ENCODE assay signal across 18 cellular contexts in the genomic region with DNA sequence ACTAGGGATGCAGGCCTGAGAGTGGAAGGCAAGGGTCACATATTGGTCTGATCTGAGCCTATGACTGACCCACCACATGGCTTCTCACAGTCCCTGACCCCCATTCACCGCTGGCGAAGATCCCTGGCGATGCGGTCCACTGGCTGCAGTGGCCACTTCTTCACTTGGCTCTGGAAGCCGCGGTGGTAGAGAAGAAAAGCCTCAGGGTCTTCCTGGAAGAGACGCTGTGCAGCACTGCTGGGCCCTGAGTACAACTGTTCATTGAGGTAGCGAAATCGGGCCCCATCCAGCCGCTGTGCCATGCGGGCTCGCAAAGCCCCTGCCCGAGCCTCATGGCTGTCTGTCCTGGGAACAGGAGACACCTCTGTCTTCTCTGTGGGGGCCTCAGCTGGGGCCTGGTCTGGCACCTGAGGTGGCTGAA. TPM values are rescaled to one million over a fixed set of nuclear protein-coding genes. Genes with fewer than 3 reads are reported as not detected.
DNase-seq lines count a peak whose midpoint lies in the region; ATAC-seq and TF ChIP-seq lines count a peak whose summit lies in the region.
"Had no signal": no experiment of that assay in that cellular context is flagged by ENCODE, and none has a peak within 500 bp of the region (broad histone marks: within the 10 kb centered on the region; RNA-seq: fewer than 3 reads in every experiment).

No MANE protein-coding gene starts in this region.

- no peak overlapping the region for H3K27ac Mint-ChIP-seq in effector memory CD8-positive, alpha-beta T cell
- peak overlapping the region in 2 of 7 donors; percentile 32 to 69 for H3K27ac Mint-ChIP-seq in CD4-positive, alpha-beta memory T cell

- peaks cover 57 to 65% (median 60%) of the 10 kb centered on the region in 11 experiments for H3K36me3 ChIP-seq in BLaER1 treated with 17β-estradiol and CSF1 and Interleukin-3, amounts not matched to agents 10 nM and 100 nM
- peaks cover 18% of the 10 kb centered on the region for H3K36me3 ChIP-seq in colonic mucosa
- peaks cover 46% of the 10 kb centered on the region for H3K36me3 ChIP-seq in muscle layer of colon (ENCODE audit: insufficient read depth, low read length)
- H3K36me3 ChIP-seq in CD4-positive, alpha-beta memory T cell (ENCODE audit: insufficient read depth, low read length), result peaks cover 39% of the 10 kb centered on the region

- peak overlapping the region in 5 of 11 experiments; percentile 30 to 94 (median 90); a peak in 3 of 22 replicates for H3K9ac ChIP-seq in BLaER1 treated with 17β-estradiol and CSF1 and Interleukin-3, amounts not matched to agents 10 nM and 100 nM
- H3K9ac ChIP-seq in colonic mucosa (ENCODE audit: low read depth in 2 of 2, low read length in 2 of 2), result no peak overlapping the region
- H3K9ac ChIP-seq in muscle layer of colon (ENCODE audit: low read length), result no peak overlapping the region

- H3K4me1 ChIP-seq in BLaER1 treated with 17β-estradiol and CSF1 and Interleukin-3, amounts not matched to agents 10 nM and 100 nM, result peaks cover 29 to 38% (median 34%) of the 10 kb centered on the region in 10 experiments
- H3K4me1 ChIP-seq in colonic mucosa (peaks cover 3% of the 10 kb centered on the region), muscle layer of colon (ENCODE audit: insufficient read depth, low read length) (peaks cover 74% of the 10 kb centered on the region)
- H3K4me1 ChIP-seq in CD4-positive, alpha-beta memory T cell (ENCODE audit: insufficient read depth, low read length), result peaks cover 38% of the 10 kb centered on the region

- DNase-seq in activated T-cell treated with anti-CD3 and anti-CD28 coated beads, Interleukin-2, amount 50 U/mL, for 4 hours, result no peak
- DNase-seq in activated T-cell treated with anti-CD3 and anti-CD28 coated beads for 4 hours (no peak), colonic mucosa (peak; percentile 16), activated gamma-delta T cell treated with Interleukin-2 at 50 U/mL for 16 hours (no peak)
- no peak for DNase-seq in effector memory CD8-positive, alpha-beta T cell
- DNase-seq in CD4-positive, alpha-beta memory T cell, result no peak
- DNase-seq: DMS 273 treated with DMSO at 0.1 percent for 48 hours, GOT3, NCI-H1417, NCI-H1930, NCI-H2171, NCI-H446, NCI-H69 had no signal

- no peaks in the 10 kb centered on the region for H3K27me3 ChIP-seq in BLaER1 treated with 17β-estradiol and CSF1 and Interleukin-3, amounts not matched to agents 10 nM and 100 nM
- H3K27me3 ChIP-seq in colonic mucosa (no peaks in the 10 kb centered on the region), muscle layer of colon (ENCODE audit: control insufficient read depth in 1 of 2, insufficient read depth in 2 of 2, low read length in 2 of 2) (no peaks in the 10 kb centered on the region)
- H3K27me3 ChIP-seq in CD4-positive, alpha-beta memory T cell (ENCODE audit: insufficient read depth, low read length), result no peaks in the 10 kb centered on the region

- H3K9me3 Mint-ChIP-seq in activated T-cell treated with anti-CD3 and anti-CD28 coated beads, Interleukin-2, amount 50 U/mL, for 4 hours, result no peaks in the 10 kb centered on the region
- H3K9me3 Mint-ChIP-seq in effector memory CD8-positive, alpha-beta T cell, result no peaks in the 10 kb centered on the region
- no peaks in the 10 kb centered on the region for H3K9me3 Mint-ChIP-seq in CD4-positive, alpha-beta memory T cell

- no peaks in the 10 kb centered on the region for H3K9me3 ChIP-seq in BLaER1 treated with 17β-estradiol and CSF1 and Interleukin-3, amounts not matched to agents 10 nM and 100 nM (replicated peaks in 1 of 11)
- no peaks in the 10 kb centered on the region for H3K9me3 ChIP-seq in colonic mucosa
- no peaks in the 10 kb centered on the region for H3K9me3 ChIP-seq in muscle layer of colon (ENCODE audit: low read length)
- H3K9me3 ChIP-seq in CD4-positive, alpha-beta memory T cell (ENCODE audit: control insufficient read depth in 1 of 2, low read length in 2 of 2), result no peaks in the 10 kb centered on the region
- H3K9me3 ChIP-seq: A549 had no signal

- no peak overlapping the region; a peak in 1 of 20 replicates for H3K4me3 ChIP-seq in BLaER1 treated with 17β-estradiol and CSF1 and Interleukin-3, amounts not matched to agents 10 nM and 100 nM
- H3K4me3 ChIP-seq in colonic mucosa, result no peak overlapping the region
- H3K4me3 ChIP-seq in muscle layer of colon (ENCODE audit: low read depth in 1 of 2, low read length in 2 of 2), result peak overlapping the region in 1 of 2 donors; percentile 9
- no peak overlapping the region for H3K4me3 ChIP-seq in CD4-positive, alpha-beta memory T cell (ENCODE audit: low read length in 2 of 2)
- H3K4me3 ChIP-seq: A549 had no signal

- POLR2A ChIA-PET in CD4-positive, alpha-beta memory T cell (lab: Charles Lee; ENCODE audit: partially characterized antibody), result interaction anchor here (4.6 kb wide), 1 partner anchor 11 kb away, joined by 69 read pairs; the partner anchor contains the start of gene TAF10

- CTCF ChIA-PET in CD4-positive, alpha-beta memory T cell (lab: Charles Lee; ENCODE audit: partially characterized antibody), result no interaction called here

- H3K4me1 Mint-ChIP-seq in activated T-cell treated with anti-CD3 and anti-CD28 coated beads, Interleukin-2, amount 50 U/mL, for 4 hours (ENCODE audit: low read depth), result peaks cover 13% of the 10 kb centered on the region
- peaks cover 29 to 30% of the 10 kb centered on the region in 2 donors for H3K4me1 Mint-ChIP-seq in effector memory CD8-positive, alpha-beta T cell (ENCODE audit: low read depth in 2 of 2)
- peaks cover 18 to 23% (median 22%) of the 10 kb centered on the region in 4 donors for H3K4me1 Mint-ChIP-seq in CD4-positive, alpha-beta memory T cell

- H3K4me3 Mint-ChIP-seq in activated T-cell treated with anti-CD3 and anti-CD28 coated beads, Interleukin-2, amount 50 U/mL, for 4 hours, result peak overlapping the region; percentile 44
- H3K4me3 Mint-ChIP-seq in effector memory CD8-positive, alpha-beta T cell, result no peak overlapping the region
- H3K4me3 Mint-ChIP-seq in CD4-positive, alpha-beta memory T cell, result peak overlapping the region in 1 of 8 donors; percentile 35

- intact Hi-C loops in colonic mucosa (cut with DNase I), result loop anchor here (5.0 to 10.0 kb wide), 3 partner anchors 66 to 126 kb away; partner anchors contain the start of genes MRPL17 and TRIM3
- intact Hi-C loops in CD4-positive, alpha-beta memory T cell (cut with micrococcal nuclease), result loop anchor here (5.0 kb wide), 2 partner anchors 69 to 224 kb away; no protein-coding TSS in a partner anchor

- no peak for TF ChIP-seq CTCF in colonic mucosa (IDR thresholded peaks at IDR 0.05)

- peak overlapping the region in 7 of 11 experiments; percentile 89 to 98 (median 95); a peak in 9 of 22 replicates for H3K4me2 ChIP-seq in BLaER1 treated with 17β-estradiol and CSF1 and Interleukin-3, amounts not matched to agents 10 nM and 100 nM

- H4K20me1 ChIP-seq in BLaER1 treated with 17β-estradiol and CSF1 and Interleukin-3, amounts not matched to agents 10 nM and 100 nM, result peaks cover 9 to 80% (median 67%) of the 10 kb centered on the region in 11 experiments; a peak in 19 of 22 replicates

- no peaks in the 10 kb centered on the region for H3K27me3 Mint-ChIP-seq in activated T-cell treated with anti-CD3 and anti-CD28 coated beads, Interleukin-2, amount 50 U/mL, for 4 hours (ENCODE audit: low read depth)
- no peaks in the 10 kb centered on the region for H3K27me3 Mint-ChIP-seq in effector memory CD8-positive, alpha-beta T cell
- H3K27me3 Mint-ChIP-seq in CD4-positive, alpha-beta memory T cell, result no peaks in the 10 kb centered on the region

- H3K36me3 Mint-ChIP-seq in activated T-cell treated with anti-CD3 and anti-CD28 coated beads, Interleukin-2, amount 50 U/mL, for 4 hours (ENCODE audit: insufficient read depth), result peaks cover 34% of the 10 kb centered on the region
- peaks cover 35% of the 10 kb centered on the region for H3K36me3 Mint-ChIP-seq in effector memory CD8-positive, alpha-beta T cell (ENCODE audit: insufficient read depth)
- peaks cover 26 to 47% of the 10 kb centered on the region in 2 donors for H3K36me3 Mint-ChIP-seq in CD4-positive, alpha-beta memory T cell

- ATAC-seq in activated T-cell treated with anti-CD3 and anti-CD28 coated beads, Interleukin-2, amount 50 U/mL, for 4 hours, result no peak
- no peak for ATAC-seq in effector memory CD8-positive, alpha-beta T cell (replicated peaks)
- ATAC-seq: A549 had no signal

- 0 out of 22 replicates have a peak overlapping the region, but pooled peaks of 1 of the 11 experiments have one; percentile 11 for H3K27ac ChIP-seq in BLaER1 treated with 17β-estradiol and CSF1 and Interleukin-3, amounts not matched to agents 10 nM and 100 nM
- no peak overlapping the region for H3K27ac ChIP-seq in colonic mucosa
- peak overlapping the region; percentile 6 for H3K27ac ChIP-seq in muscle layer of colon (ENCODE audit: low read depth, low read length)
- no peak overlapping the region for H3K27ac ChIP-seq in CD4-positive, alpha-beta memory T cell (ENCODE audit: low read depth, low read length)
- H3K27ac ChIP-seq: A549, C4-2B, HL-60 had no signal

RNA-seq across cellular contexts. Expression of gene RRP8, which starts 2.4 kb away (rescaled TPM):
- 10 to 100 TPM; 37.8 to 48.2 (median 41.4) TPM for total RNA-seq in activated T-cell treated with anti-CD3 and anti-CD28 coated beads, Interleukin-2, amount 50 U/mL, for 4 hours
- total RNA-seq in colonic mucosa, result 10 to 100 TPM; 17.5 to 25.7 TPM
- 10 to 100 TPM; 29.9 to 36.0 TPM for total RNA-seq in CD4-positive, alpha-beta memory T cell
- 10 to 100 TPM; 19.5 to 28.4 TPM for polyA plus RNA-seq in CD4-positive, alpha-beta memory T cell

RNA-seq across cellular contexts. Expression of gene ILK, which starts 2.5 kb away (rescaled TPM):
- 10 to 100 TPM; 38.6 to 48.9 (median 45.0) TPM for total RNA-seq in activated T-cell treated with anti-CD3 and anti-CD28 coated beads, Interleukin-2, amount 50 U/mL, for 4 hours
- 100 to 1,000 TPM; 115 to 157 TPM for total RNA-seq in colonic mucosa
- total RNA-seq in CD4-positive, alpha-beta memory T cell, result 100 to 1,000 TPM; 131 to 132 TPM
- 100 to 1,000 TPM; 121 to 129 TPM for polyA plus RNA-seq in CD4-positive, alpha-beta memory T cell

RNA-seq across cellular contexts. Expression of gene TAF10, which starts 11.0 kb away (rescaled TPM):
- 100 to 1,000 TPM; 163 to 191 (median 188) TPM for total RNA-seq in activated T-cell treated with anti-CD3 and anti-CD28 coated beads, Interleukin-2, amount 50 U/mL, for 4 hours
- 100 to 1,000 TPM; 123 to 142 TPM for total RNA-seq in colonic mucosa
- total RNA-seq in CD4-positive, alpha-beta memory T cell, result 100 to 1,000 TPM; 116 to 120 TPM
- polyA plus RNA-seq in CD4-positive, alpha-beta memory T cell, result 100 to 1,000 TPM; 171 to 367 TPM

RNA-seq across cellular contexts. Expression of gene TPP1, which starts 18.2 kb away (rescaled TPM):
- 10 to 100 TPM; 25.4 to 35.6 (median 27.3) TPM for total RNA-seq in activated T-cell treated with anti-CD3 and anti-CD28 coated beads, Interleukin-2, amount 50 U/mL, for 4 hours
- 100 to 1,000 TPM in 1 of 2 donors, 10 to 100 TPM in 1; 83.4 to 123 TPM for total RNA-seq in colonic mucosa
- total RNA-seq in CD4-positive, alpha-beta memory T cell, result 100 to 1,000 TPM; 194 to 198 TPM
- 100 to 1,000 TPM; 103 to 144 TPM for polyA plus RNA-seq in CD4-positive, alpha-beta memory T cell

RNA-seq across cellular contexts. Expression of gene DCHS1, which starts 54.6 kb away (rescaled TPM):
- under 1 TPM; 0.28 to 0.40 (median 0.33) TPM for total RNA-seq in activated T-cell treated with anti-CD3 and anti-CD28 coated beads, Interleukin-2, amount 50 U/mL, for 4 hours
- total RNA-seq in colonic mucosa, result 1 to 10 TPM; 4.7 to 8.3 TPM
- total RNA-seq in CD4-positive, alpha-beta memory T cell, result 1 to 10 TPM; 6.4 to 6.7 TPM
- polyA plus RNA-seq in CD4-positive, alpha-beta memory T cell, result 1 to 10 TPM in 1 of 2 donors, under 1 TPM in 1; 0.47 to 2.5 TPM
